8 cellular contexts compared by ENCODE assay signal in genomic region chr19:52527134-52527953, GRCh38. TPM values are rescaled to one million over a fixed set of nuclear protein-coding genes. Genes with fewer than 3 reads are reported as not detected.
A peak's percentile ranks its signal among the peaks of the same experiment; 100 is the strongest.
DNase-seq lines count a peak whose midpoint lies in the region; ATAC-seq and TF ChIP-seq lines count a peak whose summit lies in the region.

Gene ZNF808 (plus strand): TSS chr19:52527668. CDS start chr19:52543285, 15,617 bp downstream.

- ATAC-seq in HG03196 (IDR thresholded peaks at IDR 0.05; ENCODE audit: unreplicated experiment) = peak; percentile 85

- TF ChIP-seq POLR2A in GM18951 (IDR thresholded peaks at IDR 0.05; ENCODE audit: extremely low read depth, insufficient read depth, insufficient read length) = peak; percentile 77

- TF ChIP-seq CTCF in AG09319 (IDR thresholded peaks at IDR 0.05; ENCODE audit: low read depth, low read length) = peak; percentile 60

- DNase-seq in AG09319 (ENCODE audit: extremely low read depth, low read depth) (peak; percentile 61), NCI-H345 treated with DMSO at 0.1 percent for 48 hours (lab: John Stamatoyannopoulos, UW; ENCODE audit: unreplicated experiment) (peak; percentile 67), cerebellum (ENCODE audit: low spot score) (peak; percentile 96), kidney glomerular epithelial cell (lab: John Stamatoyannopoulos, UW) (peak; percentile 87)
- peak; percentile 94 to 97 for DNase-seq in activated CD4-positive, alpha-beta T cell treated with anti-CD3 and anti-CD28 coated beads for 24 hours (ENCODE audit: low read depth in 2 of 2)
- DNase-seq in stimulated activated CD4-positive, alpha-beta T cell treated with anti-CD3 and anti-CD28 coated beads, Interleukin-15, amount 100 ng/mL, for 48 hours (ENCODE audit: low read depth in 2 of 2) = peak; percentile 94 to 97

- in situ Hi-C loops in GM18951 (cut with MboI; ENCODE audit: low sequenced_read_pairs, unreplicated experiment) = no loop called here

RNA-seq across cellular contexts. Expression of gene ZNF808, which starts in this region (rescaled TPM):
- total RNA-seq in cerebellum = 28.2 TPM

Comparison
In these comparisons a context has a peak if more than half of its experiments do, and no peak if none do; other contexts are left out.
1. Peak in every context shown above with its lines: DNase-seq and ATAC-seq.